Comparison of ENCODE assay signal across 18 cellular contexts in the genomic region with DNA sequence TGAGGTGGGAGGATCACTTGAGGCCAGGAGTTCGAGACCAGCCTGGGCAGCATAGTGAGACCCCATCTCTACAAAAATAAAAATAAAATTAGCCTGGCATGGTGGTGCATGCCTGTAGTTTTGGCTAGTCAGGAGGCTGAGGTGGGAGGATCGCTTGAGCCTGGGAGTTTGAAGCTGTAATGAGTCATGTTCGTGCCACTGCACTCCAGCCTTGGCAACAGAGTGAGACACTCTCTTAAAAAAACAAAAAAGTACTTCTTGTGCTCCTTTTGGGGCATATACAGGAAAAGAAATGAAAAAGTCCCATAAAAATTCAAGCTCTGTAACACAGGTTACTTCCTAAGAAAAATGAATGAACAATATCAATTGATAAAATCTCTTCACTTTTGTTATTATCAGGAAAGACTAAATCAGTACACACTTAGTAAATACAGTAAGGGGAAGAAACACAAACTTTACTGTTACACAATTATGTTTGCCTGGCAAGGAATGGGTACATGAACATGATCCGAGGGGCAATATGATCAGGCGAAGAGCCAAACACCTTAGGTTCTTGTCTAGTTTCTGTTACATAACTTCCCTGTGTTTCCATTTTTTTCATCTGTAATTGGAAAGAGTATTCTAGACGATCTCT. TPM values are rescaled to one million over a fixed set of nuclear protein-coding genes. Genes with fewer than 3 reads are reported as not detected.
DNase-seq lines count a peak whose midpoint lies in the region; ATAC-seq and TF ChIP-seq lines count a peak whose summit lies in the region.
"Had no signal": no experiment of that assay in that cellular context is flagged by ENCODE, and none has a peak within 500 bp of the region (broad histone marks: within the 10 kb centered on the region; RNA-seq: fewer than 3 reads in every experiment).

No MANE protein-coding gene starts in this region.

- ATAC-seq in thoracic aorta (ENCODE audit: insufficient number of reproducible peaks, low FRiP score, low read depth) (peak; percentile 83), GM18909 (IDR thresholded peaks at IDR 0.05; ENCODE audit: poor library complexity, unreplicated experiment) (no peak), HG03521 (IDR thresholded peaks at IDR 0.05; ENCODE audit: unreplicated experiment) (no peak)
- ATAC-seq in effector memory CD8-positive, alpha-beta T cell (replicated peaks) = no peak
- ATAC-seq: activated CD8-positive, alpha-beta memory T cell treated with anti-CD3 and anti-CD28 coated beads, Interleukin-2, amount 10 ng/mL, durations not matched to agents 7 days and 5 days had no signal

- H3K9me3 Mint-ChIP-seq in effector memory CD8-positive, alpha-beta T cell = no peaks in the 10 kb centered on the region
- H3K9me3 Mint-ChIP-seq: HFFc6 had no signal

- H3K27ac ChIP-seq in adrenal gland (no peak overlapping the region), thoracic aorta (no peak overlapping the region)

- TF ChIP-seq CTCF in adrenal gland (IDR thresholded peaks at IDR 0.05) = no peak
- TF ChIP-seq CTCF in fibroblast of the aortic adventitia (IDR thresholded peaks at IDR 0.05; ENCODE audit: insufficient read depth, low read length) = no peak
- TF ChIP-seq CTCF in thoracic aorta (IDR thresholded peaks at IDR 0.05) = no peak

- no peaks in the 10 kb centered on the region for H3K36me3 ChIP-seq in adrenal gland (replicated peaks in 1 of 2)
- no peaks in the 10 kb centered on the region for H3K36me3 ChIP-seq in thoracic aorta

- no peaks in the 10 kb centered on the region for H3K4me1 Mint-ChIP-seq in effector memory CD8-positive, alpha-beta T cell (ENCODE audit: low read depth in 2 of 2)
- H3K4me1 Mint-ChIP-seq: activated CD8-positive, alpha-beta memory T cell treated with anti-CD3 and anti-CD28 coated beads, Interleukin-2, amount 10 ng/mL, durations not matched to agents 7 days and 5 days had no signal

- no peak overlapping the region for H3K27ac Mint-ChIP-seq in effector memory CD8-positive, alpha-beta T cell
- H3K27ac Mint-ChIP-seq: activated CD8-positive, alpha-beta memory T cell treated with anti-CD3 and anti-CD28 coated beads, Interleukin-2, amount 10 ng/mL, durations not matched to agents 7 days and 5 days; HFFc6 had no signal

- H3K4me3 Mint-ChIP-seq in effector memory CD8-positive, alpha-beta T cell = no peak overlapping the region
- H3K4me3 Mint-ChIP-seq: activated CD8-positive, alpha-beta memory T cell treated with anti-CD3 and anti-CD28 coated beads, Interleukin-2, amount 10 ng/mL, durations not matched to agents 7 days and 5 days had no signal

- H3K4me3 ChIP-seq in adrenal gland (no peak overlapping the region), fibroblast of the aortic adventitia (ENCODE audit: low read depth, low read length) (no peak overlapping the region), thoracic aorta (no peak overlapping the region)

- 45 to 50% (median 47%) methylated on average over 6 of the region's 6 CpGs for WGBS in adrenal gland, 4 donors

- H3K9me3 ChIP-seq in adrenal gland (replicated peaks in 1 of 3) (peaks cover 0 to 6% (median 0%) of the 10 kb centered on the region in 3 donors), thoracic aorta (no peaks in the 10 kb centered on the region)

- H3K4me1 ChIP-seq in adrenal gland (replicated peaks in 1 of 2) = peaks cover 0 to 7% of the 10 kb centered on the region in 2 donors
- H3K4me1 ChIP-seq in thoracic aorta (ENCODE audit: control insufficient read depth in 1 of 2, low read depth in 2 of 2) = peaks cover 4 to 21% of the 10 kb centered on the region in 2 donors

- no peaks in the 10 kb centered on the region for H3K27me3 ChIP-seq in adrenal gland
- H3K27me3 ChIP-seq in thoracic aorta (replicated peaks; ENCODE audit: insufficient read depth) = no peaks in the 10 kb centered on the region

- TF ChIP-seq POLR2A in adrenal gland (IDR thresholded peaks at IDR 0.05) = no peak

- H3K36me3 Mint-ChIP-seq in effector memory CD8-positive, alpha-beta T cell (ENCODE audit: insufficient read depth) = no peaks in the 10 kb centered on the region
- H3K36me3 Mint-ChIP-seq: activated CD8-positive, alpha-beta memory T cell treated with anti-CD3 and anti-CD28 coated beads, Interleukin-2, amount 10 ng/mL, durations not matched to agents 7 days and 5 days had no signal

- intact Hi-C loops in adrenal gland (cut with DNase I) = loop anchor here in 1 of 2 donors (10.0 kb wide), 1 partner anchor 119 kb away; the partner anchor contains the start of gene FAM47E

- no peaks in the 10 kb centered on the region for H3K27me3 Mint-ChIP-seq in effector memory CD8-positive, alpha-beta T cell

- peak; percentile 0 for DNase-seq in DMS 273 (lab: John Stamatoyannopoulos, UW; ENCODE audit: unreplicated experiment)
- no peak for DNase-seq in DMS 273 treated with DMSO at 0.1 percent for 48 hours (lab: John Stamatoyannopoulos, UW)
- DNase-seq in adrenal gland = peak in 4 of 7 donors; percentile 12 to 45 (median 24)
- peak; percentile 60 for DNase-seq in fibroblast of the aortic adventitia (ENCODE audit: low read depth)
- no peak for DNase-seq in thoracic aorta (ENCODE audit: low spot score)
- no peak for DNase-seq in effector memory CD8-positive, alpha-beta T cell
- DNase-seq: 8988T; activated CD4-positive, CD25-positive, alpha-beta regulatory T cell; activated CD8-positive, alpha-beta memory T cell treated with anti-CD3 and anti-CD28 coated beads, Interleukin-2, amount 10 ng/mL, durations not matched to agents 7 days and 5 days; activated gamma-delta T cell treated with Interleukin-2 at 50 U/mL for 16 hours; caudate nucleus; HFFc6; hypothalamus; NCI-H1092; NCI-H345; small intestine had no signal

RNA-seq across cellular contexts. Expression of gene CCDC158, which starts 46.9 kb away (rescaled TPM):
- total RNA-seq in adrenal gland (under 1 TPM in 5 of 8 donors, not detected in 3; 0.07 to 0.25 (median 0.13) TPM), fibroblast of the aortic adventitia (ENCODE audit: low replicate concordance) (0.65 and 0.90 TPM in 2 replicates), thoracic aorta (1 to 10 TPM; 1.8 to 2.8 TPM)
- under 1 TPM; 0.07 to 0.35 (median 0.08) TPM for polyA plus RNA-seq in adrenal gland
- total RNA-seq: activated CD8-positive, alpha-beta memory T cell treated with anti-CD3 and anti-CD28 coated beads, Interleukin-2, amount 10 ng/mL, durations not matched to agents 7 days and 5 days had no signal

Comparison
In these comparisons a context has a peak if more than half of its experiments do, and no peak if none do; other contexts are left out.
1. DNase-seq: peak in DMS 273 (single experiment), adrenal gland (4 of 7) and fibroblast of the aortic adventitia (single experiment); none in DMS 273 treated with DMSO at 0.1 percent for 48 hours (single experiment), thoracic aorta (single experiment) and effector memory CD8-positive, alpha-beta T cell (0 of 3).